In the genomic region with DNA sequence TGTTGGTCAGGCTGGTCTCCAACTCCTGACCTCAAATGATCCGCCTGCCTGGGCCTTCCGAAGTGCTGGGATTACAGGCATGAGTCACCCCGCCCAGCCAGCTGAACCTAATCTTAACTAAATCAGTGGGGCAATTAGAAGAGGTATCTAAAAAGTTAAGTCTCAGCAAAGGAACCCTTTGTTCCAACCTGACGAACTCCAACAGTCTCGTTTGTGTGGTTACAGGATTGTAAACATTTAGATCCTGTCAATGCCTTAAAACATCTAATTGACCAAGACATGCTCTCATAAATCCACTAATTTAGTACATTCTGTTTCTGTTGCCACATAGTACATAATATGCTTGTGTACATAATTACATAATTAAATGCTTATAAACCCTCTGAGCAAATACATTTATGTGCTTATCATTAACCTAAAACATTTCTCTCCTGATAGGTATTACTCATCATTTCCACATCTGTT, we compare ENCODE assay signal across 1 cellular context.
TF ChIP-seq lines count a peak whose summit lies in the region.

No MANE protein-coding gene starts in this region.

TF ChIP-seq in HEK293, 187 proteins besides CTCF, POLR2A, EP300 and RAD21 (continued from another document and continues in another):
- TF ChIP-seq, protein P1, sequence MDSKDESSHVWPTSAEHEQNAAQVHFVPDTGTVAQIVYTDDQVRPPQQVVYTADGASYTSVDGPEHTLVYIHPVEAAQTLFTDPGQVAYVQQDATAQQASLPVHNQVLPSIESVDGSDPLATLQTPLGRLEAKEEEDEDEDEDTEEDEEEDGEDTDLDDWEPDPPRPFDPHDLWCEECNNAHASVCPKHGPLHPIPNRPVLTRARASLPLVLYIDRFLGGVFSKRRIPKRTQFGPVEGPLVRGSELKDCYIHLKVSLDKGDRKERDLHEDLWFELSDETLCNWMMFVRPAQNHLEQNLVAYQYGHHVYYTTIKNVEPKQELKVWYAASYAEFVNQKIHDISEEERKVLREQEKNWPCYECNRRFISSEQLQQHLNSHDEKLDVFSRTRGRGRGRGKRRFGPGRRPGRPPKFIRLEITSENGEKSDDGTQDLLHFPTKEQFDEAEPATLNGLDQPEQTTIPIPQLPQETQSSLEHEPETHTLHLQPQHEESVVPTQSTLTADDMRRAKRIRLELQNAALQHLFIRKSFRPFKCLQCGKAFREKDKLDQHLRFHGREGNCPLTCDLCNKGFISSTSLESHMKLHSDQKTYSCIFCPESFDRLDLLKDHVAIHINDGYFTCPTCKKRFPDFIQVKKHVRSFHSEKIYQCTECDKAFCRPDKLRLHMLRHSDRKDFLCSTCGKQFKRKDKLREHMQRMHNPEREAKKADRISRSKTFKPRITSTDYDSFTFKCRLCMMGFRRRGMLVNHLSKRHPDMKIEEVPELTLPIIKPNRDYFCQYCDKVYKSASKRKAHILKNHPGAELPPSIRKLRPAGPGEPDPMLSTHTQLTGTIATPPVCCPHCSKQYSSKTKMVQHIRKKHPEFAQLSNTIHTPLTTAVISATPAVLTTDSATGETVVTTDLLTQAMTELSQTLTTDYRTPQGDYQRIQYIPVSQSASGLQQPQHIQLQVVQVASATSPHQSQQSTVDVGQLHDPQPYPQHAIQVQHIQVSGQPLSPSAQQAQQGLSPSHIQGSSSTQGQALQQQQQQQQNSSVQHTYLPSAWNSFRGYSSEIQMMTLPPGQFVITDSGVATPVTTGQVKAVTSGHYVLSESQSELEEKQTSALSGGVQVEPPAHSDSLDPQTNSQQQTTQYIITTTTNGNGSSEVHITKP (tag by site-specific recombination; IDR thresholded peaks at IDR 0.05): peak; percentile 27; the same call in 1 of the 2 replicates
- TF ChIP-seq ZNF548 (tag by site-specific recombination; IDR thresholded peaks at IDR 0.05): no peak
- TF ChIP-seq ZNF791 (tag by site-specific recombination; IDR thresholded peaks at IDR 0.05): no peak
- no peak for TF ChIP-seq ZNF184 (tag by site-specific recombination; IDR thresholded peaks at IDR 0.05)
- TF ChIP-seq, protein P2, sequence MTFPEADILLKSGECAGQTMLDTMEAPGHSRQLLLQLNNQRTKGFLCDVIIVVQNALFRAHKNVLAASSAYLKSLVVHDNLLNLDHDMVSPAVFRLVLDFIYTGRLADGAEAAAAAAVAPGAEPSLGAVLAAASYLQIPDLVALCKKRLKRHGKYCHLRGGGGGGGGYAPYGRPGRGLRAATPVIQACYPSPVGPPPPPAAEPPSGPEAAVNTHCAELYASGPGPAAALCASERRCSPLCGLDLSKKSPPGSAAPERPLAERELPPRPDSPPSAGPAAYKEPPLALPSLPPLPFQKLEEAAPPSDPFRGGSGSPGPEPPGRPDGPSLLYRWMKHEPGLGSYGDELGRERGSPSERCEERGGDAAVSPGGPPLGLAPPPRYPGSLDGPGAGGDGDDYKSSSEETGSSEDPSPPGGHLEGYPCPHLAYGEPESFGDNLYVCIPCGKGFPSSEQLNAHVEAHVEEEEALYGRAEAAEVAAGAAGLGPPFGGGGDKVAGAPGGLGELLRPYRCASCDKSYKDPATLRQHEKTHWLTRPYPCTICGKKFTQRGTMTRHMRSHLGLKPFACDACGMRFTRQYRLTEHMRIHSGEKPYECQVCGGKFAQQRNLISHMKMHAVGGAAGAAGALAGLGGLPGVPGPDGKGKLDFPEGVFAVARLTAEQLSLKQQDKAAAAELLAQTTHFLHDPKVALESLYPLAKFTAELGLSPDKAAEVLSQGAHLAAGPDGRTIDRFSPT (tag by site-specific recombination; IDR thresholded peaks at IDR 0.05): 0 out of 2 replicates have a peak, but pooled peaks have one; percentile 24
- peak; percentile 32 for TF ChIP-seq SETDB1 (IDR thresholded peaks at IDR 0.05; ENCODE audit: insufficient read length, low read length)
- no peak for TF ChIP-seq ZNF175 (tag by site-specific recombination; IDR thresholded peaks at IDR 0.05)
- TF ChIP-seq SCRT2 (tag by site-specific recombination; IDR thresholded peaks at IDR 0.05): no peak
- TF ChIP-seq, protein P3, sequence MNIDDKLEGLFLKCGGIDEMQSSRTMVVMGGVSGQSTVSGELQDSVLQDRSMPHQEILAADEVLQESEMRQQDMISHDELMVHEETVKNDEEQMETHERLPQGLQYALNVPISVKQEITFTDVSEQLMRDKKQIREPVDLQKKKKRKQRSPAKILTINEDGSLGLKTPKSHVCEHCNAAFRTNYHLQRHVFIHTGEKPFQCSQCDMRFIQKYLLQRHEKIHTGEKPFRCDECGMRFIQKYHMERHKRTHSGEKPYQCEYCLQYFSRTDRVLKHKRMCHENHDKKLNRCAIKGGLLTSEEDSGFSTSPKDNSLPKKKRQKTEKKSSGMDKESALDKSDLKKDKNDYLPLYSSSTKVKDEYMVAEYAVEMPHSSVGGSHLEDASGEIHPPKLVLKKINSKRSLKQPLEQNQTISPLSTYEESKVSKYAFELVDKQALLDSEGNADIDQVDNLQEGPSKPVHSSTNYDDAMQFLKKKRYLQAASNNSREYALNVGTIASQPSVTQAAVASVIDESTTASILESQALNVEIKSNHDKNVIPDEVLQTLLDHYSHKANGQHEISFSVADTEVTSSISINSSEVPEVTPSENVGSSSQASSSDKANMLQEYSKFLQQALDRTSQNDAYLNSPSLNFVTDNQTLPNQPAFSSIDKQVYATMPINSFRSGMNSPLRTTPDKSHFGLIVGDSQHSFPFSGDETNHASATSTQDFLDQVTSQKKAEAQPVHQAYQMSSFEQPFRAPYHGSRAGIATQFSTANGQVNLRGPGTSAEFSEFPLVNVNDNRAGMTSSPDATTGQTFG (tag by site-specific recombination; IDR thresholded peaks at IDR 0.05; ENCODE audit: borderline replicate concordance): 0 out of 2 replicates have a peak, but pooled peaks have one; percentile 30
- no peak for TF ChIP-seq ZNF701 (tag by site-specific recombination; IDR thresholded peaks at IDR 0.05)
- no peak for TF ChIP-seq MEIS1 (CRISPR knock-in tag; IDR thresholded peaks at IDR 0.05; ENCODE audit: borderline replicate concordance)
- no peak; the same call in 1 of the 2 replicates for TF ChIP-seq ZNF335 (tag by site-specific recombination; conservative IDR thresholded peaks at IDR 0.05)
- TF ChIP-seq GLIS1 (tag by site-specific recombination; IDR thresholded peaks at IDR 0.05): no peak
- TF ChIP-seq ZNF280D (tag by site-specific recombination; IDR thresholded peaks at IDR 0.05): no peak
- TF ChIP-seq ZNF747 (tag by site-specific recombination; IDR thresholded peaks at IDR 0.05): no peak
- TF ChIP-seq, protein P4, sequence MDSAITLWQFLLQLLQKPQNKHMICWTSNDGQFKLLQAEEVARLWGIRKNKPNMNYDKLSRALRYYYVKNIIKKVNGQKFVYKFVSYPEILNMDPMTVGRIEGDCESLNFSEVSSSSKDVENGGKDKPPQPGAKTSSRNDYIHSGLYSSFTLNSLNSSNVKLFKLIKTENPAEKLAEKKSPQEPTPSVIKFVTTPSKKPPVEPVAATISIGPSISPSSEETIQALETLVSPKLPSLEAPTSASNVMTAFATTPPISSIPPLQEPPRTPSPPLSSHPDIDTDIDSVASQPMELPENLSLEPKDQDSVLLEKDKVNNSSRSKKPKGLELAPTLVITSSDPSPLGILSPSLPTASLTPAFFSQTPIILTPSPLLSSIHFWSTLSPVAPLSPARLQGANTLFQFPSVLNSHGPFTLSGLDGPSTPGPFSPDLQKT (IDR thresholded peaks at IDR 0.05; ENCODE audit: borderline replicate concordance, low read depth, low read length): no peak
- TF ChIP-seq ZXDB (tag by site-specific recombination; IDR thresholded peaks at IDR 0.05): no peak
- no peak for TF ChIP-seq ZNF704 (tag by site-specific recombination; IDR thresholded peaks at IDR 0.05)
- TF ChIP-seq ZNF202 (tag by site-specific recombination; IDR thresholded peaks at IDR 0.05; ENCODE audit: borderline replicate concordance): no peak
- no peak for TF ChIP-seq KLF17 (tag by site-specific recombination; IDR thresholded peaks at IDR 0.05)
- TF ChIP-seq ZSCAN4 (tag by site-specific recombination; IDR thresholded peaks at IDR 0.05): no peak
- no peak for TF ChIP-seq REPIN1 (tag by site-specific recombination; IDR thresholded peaks at IDR 0.05; ENCODE audit: low read depth)
- peak; percentile 85 for TF ChIP-seq OSR2 (tag by site-specific recombination; IDR thresholded peaks at IDR 0.05)
- peak; percentile 36; the same call in 1 of the 2 replicates for TF ChIP-seq BCL11A (tag by site-specific recombination; IDR thresholded peaks at IDR 0.05; ENCODE audit: low read depth)
- TF ChIP-seq ZNF629 (tag by site-specific recombination; IDR thresholded peaks at IDR 0.05): no peak; the same call in 1 of the 2 replicates
- TF ChIP-seq SP2 (tag by site-specific recombination; IDR thresholded peaks at IDR 0.05): no peak
- no peak for TF ChIP-seq ZSCAN30 (tag by site-specific recombination; IDR thresholded peaks at IDR 0.05)
- TF ChIP-seq ZNF544 (tag by site-specific recombination; IDR thresholded peaks at IDR 0.05): no peak
- no peak for TF ChIP-seq ZNF585B (tag by site-specific recombination; IDR thresholded peaks at IDR 0.05)
- no peak for TF ChIP-seq ZNF654 (tag by site-specific recombination; IDR thresholded peaks at IDR 0.05; ENCODE audit: low read depth)
- TF ChIP-seq ZNF488 (tag by site-specific recombination; IDR thresholded peaks at IDR 0.05): no peak
- no peak for TF ChIP-seq ZNF558 (tag by site-specific recombination; IDR thresholded peaks at IDR 0.05)
- no peak for TF ChIP-seq TCF7L2 (IDR thresholded peaks at IDR 0.05; ENCODE audit: borderline replicate concordance, low read depth, low read length)
- TF ChIP-seq, protein P5, sequence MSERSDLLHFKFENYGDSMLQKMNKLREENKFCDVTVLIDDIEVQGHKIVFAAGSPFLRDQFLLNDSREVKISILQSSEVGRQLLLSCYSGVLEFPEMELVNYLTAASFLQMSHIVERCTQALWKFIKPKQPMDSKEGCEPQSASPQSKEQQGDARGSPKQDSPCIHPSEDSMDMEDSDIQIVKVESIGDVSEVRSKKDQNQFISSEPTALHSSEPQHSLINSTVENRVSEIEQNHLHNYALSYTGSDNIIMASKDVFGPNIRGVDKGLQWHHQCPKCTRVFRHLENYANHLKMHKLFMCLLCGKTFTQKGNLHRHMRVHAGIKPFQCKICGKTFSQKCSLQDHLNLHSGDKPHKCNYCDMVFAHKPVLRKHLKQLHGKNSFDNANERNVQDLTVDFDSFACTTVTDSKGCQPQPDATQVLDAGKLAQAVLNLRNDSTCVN (tag by site-specific recombination; optimal IDR thresholded peaks at IDR 0.05): no peak
